In the genomic region with DNA sequence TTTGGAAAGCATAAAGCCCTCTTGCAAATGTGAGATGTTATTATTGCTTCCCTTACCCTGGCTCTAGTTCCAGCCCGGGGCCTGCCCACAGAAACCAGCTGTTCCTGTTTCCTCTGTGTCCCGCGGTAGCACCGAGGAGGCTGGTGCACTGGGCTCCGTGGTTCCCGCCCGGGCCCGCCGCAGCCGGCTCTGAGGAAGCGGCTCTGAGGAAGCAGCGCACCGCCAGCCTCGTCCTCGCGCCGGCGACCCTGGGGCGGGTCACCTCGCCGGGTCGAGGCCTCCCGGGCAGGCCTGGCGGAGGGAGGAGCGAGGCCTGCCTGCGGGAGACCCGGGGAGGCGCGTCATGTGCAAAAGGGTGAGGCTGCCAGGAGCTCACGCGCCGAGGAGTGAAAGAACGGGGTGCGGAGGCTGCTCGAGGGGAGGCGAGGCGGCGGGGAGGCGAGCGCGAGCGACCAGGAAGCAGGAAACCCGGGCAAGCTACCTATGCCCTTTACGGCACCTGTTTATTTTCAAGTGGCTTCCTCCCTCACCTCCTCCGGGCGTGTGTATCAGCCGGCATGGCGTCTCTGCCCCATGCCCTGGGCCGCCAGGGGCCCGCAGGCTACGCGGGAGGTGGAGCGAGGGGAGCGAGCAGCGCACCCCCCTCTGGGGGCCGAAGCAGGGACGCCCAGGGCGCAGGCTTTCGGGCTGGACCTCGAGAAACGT, we compare ENCODE assay signal across 8 cellular contexts.
A peak's percentile ranks its signal among the peaks of the same experiment; 100 is the strongest.
DNase-seq lines count a peak whose midpoint lies in the region; ATAC-seq, FAIRE-seq and TF ChIP-seq lines count a peak whose summit lies in the region.

No MANE protein-coding gene starts in this region.

- DNase-seq in Karpas-422 (peak; percentile 52), dermis blood vessel endothelial cell (peak; percentile 65), RCC 7860 (ENCODE audit: low spot score) (no peak)
- DNase-seq in activated CD4-positive, alpha-beta T cell treated with anti-CD3 and anti-CD28 coated beads for 48 hours: peak; percentile 62
- peak; percentile 32 to 46 for DNase-seq in stimulated activated CD4-positive, alpha-beta T cell treated with anti-CD3 and anti-CD28 coated beads, Interleukin-4, amount 100 ng/mL, for 4 hours

- peak overlapping the region; percentile 71 for H3K4me2 ChIP-seq in Karpas-422 (ENCODE audit: low read depth, low read length, poor library complexity, severe bottlenecking)

- no peak for TF ChIP-seq RAD21 in liver (IDR thresholded peaks at IDR 0.05)

- TF ChIP-seq CTCF in liver (IDR thresholded peaks at IDR 0.05; ENCODE audit: low read depth, low read length, missing input control): no peak

- H3K9ac ChIP-seq in ES-I3 (ENCODE audit: low read depth, low read length): peak overlapping the region; percentile 68
- H3K9ac ChIP-seq in Karpas-422 (ENCODE audit: low read length): peak overlapping the region; percentile 54
- no peak overlapping the region for H3K9ac ChIP-seq in liver (ENCODE audit: low read depth in 1 of 2, low read length in 2 of 2)

- H3K36me3 ChIP-seq in ES-I3 (ENCODE audit: insufficient read depth, low read length) (no peaks in the 10 kb centered on the region), Karpas-422 (ENCODE audit: insufficient read depth, low read length) (no peaks in the 10 kb centered on the region), liver (ENCODE audit: control insufficient read depth in 4 of 4, insufficient read depth in 3 of 4, low read depth in 1 of 4, low read length in 3 of 4) (no peaks in the 10 kb centered on the region)

- H3K27me3 ChIP-seq in Karpas-422 (ENCODE audit: low read length): no peaks in the 10 kb centered on the region
- H3K27me3 ChIP-seq in liver (ENCODE audit: control insufficient read depth in 4 of 4, insufficient read depth in 4 of 4, low read length in 3 of 4): no peaks in the 10 kb centered on the region

- H3K9me2 ChIP-seq in Karpas-422 (replicated peaks; ENCODE audit: insufficient read depth, low read length): no peaks in the 10 kb centered on the region

- peak overlapping the region; percentile 63 for H3K4me3 ChIP-seq in Karpas-422 (ENCODE audit: low read length)
- H3K4me3 ChIP-seq in liver (ENCODE audit: low read depth in 1 of 3, low read length in 3 of 3): peak overlapping the region; percentile 45 to 62 (median 60)

- no peak for FAIRE-seq in RCC 7860 (lab: Jason Lieb, UNC)

- no peaks in the 10 kb centered on the region for H4K20me1 ChIP-seq in Karpas-422 (ENCODE audit: insufficient read depth, low read depth, low read length)

- H2AFZ ChIP-seq in Karpas-422 (ENCODE audit: low read length): peak overlapping the region; percentile 84; the same call in 1 of the 2 replicates

- no peaks in the 10 kb centered on the region for H3K79me2 ChIP-seq in Karpas-422 (ENCODE audit: low read length)

- ATAC-seq in GM21528 (IDR thresholded peaks at IDR 0.05; ENCODE audit: low FRiP score, unreplicated experiment): peak; percentile 89

- no peaks in the 10 kb centered on the region for H3K4me1 ChIP-seq in ES-I3 (ENCODE audit: insufficient read depth, low read length)
- H3K4me1 ChIP-seq in Karpas-422 (ENCODE audit: low read length): peaks cover 10% of the 10 kb centered on the region
- peaks cover 0 to 12% (median 6%) of the 10 kb centered on the region in 4 donors for H3K4me1 ChIP-seq in liver (ENCODE audit: control insufficient read depth in 4 of 4, insufficient read depth in 4 of 4, low read length in 3 of 4)

- WGBS in liver: 3% methylated on average over 61 of the region's 61 CpGs

- H3K9me3 ChIP-seq in ES-I3 (ENCODE audit: control insufficient read depth, insufficient read depth, low read length) (no peaks in the 10 kb centered on the region), Karpas-422 (ENCODE audit: low read length) (no peaks in the 10 kb centered on the region), liver (ENCODE audit: control insufficient read depth in 4 of 4, low read length in 3 of 4) (no peaks in the 10 kb centered on the region)

- no peak overlapping the region for H3K27ac ChIP-seq in Karpas-422 (ENCODE audit: low read length)
- no peak overlapping the region for H3K27ac ChIP-seq in liver (ENCODE audit: low read depth in 1 of 2, low read length in 2 of 2)

TF ChIP-seq in liver, 16 proteins besides CTCF, POLR2A, EP300 and RAD21:
- TF ChIP-seq YY1 (IDR thresholded peaks at IDR 0.05) (no peak), HNF4A (conservative IDR thresholded peaks at IDR 0.05) (no peak), GABPA (IDR thresholded peaks at IDR 0.05 in 1 of 2, conservative IDR thresholded peaks at IDR 0.05 in 1 of 2) (no peak), SP1 (IDR thresholded peaks at IDR 0.05) (no peak), FOXA2 (IDR thresholded peaks at IDR 0.05) (no peak), FOXA1 (IDR thresholded peaks at IDR 0.05) (no peak)
- TF ChIP-seq, protein P1, sequence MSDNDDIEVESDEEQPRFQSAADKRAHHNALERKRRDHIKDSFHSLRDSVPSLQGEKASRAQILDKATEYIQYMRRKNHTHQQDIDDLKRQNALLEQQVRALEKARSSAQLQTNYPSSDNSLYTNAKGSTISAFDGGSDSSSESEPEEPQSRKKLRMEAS (IDR thresholded peaks at IDR 0.05): no peak
- TF ChIP-seq, protein P2, sequence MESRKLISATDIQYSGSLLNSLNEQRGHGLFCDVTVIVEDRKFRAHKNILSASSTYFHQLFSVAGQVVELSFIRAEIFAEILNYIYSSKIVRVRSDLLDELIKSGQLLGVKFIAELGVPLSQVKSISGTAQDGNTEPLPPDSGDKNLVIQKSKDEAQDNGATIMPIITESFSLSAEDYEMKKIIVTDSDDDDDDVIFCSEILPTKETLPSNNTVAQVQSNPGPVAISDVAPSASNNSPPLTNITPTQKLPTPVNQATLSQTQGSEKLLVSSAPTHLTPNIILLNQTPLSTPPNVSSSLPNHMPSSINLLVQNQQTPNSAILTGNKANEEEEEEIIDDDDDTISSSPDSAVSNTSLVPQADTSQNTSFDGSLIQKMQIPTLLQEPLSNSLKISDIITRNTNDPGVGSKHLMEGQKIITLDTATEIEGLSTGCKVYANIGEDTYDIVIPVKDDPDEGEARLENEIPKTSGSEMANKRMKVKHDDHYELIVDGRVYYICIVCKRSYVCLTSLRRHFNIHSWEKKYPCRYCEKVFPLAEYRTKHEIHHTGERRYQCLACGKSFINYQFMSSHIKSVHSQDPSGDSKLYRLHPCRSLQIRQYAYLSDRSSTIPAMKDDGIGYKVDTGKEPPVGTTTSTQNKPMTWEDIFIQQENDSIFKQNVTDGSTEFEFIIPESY (IDR thresholded peaks at IDR 0.05): no peak

Comparison
In these comparisons a context has a peak if more than half of its experiments do, and no peak if none do; other contexts are left out.
1. H3K9ac ChIP-seq: peak in ES-I3 (single experiment) and Karpas-422 (single experiment); none in liver (0 of 2).